26 cellular contexts compared by ENCODE assay signal in the genomic region with DNA sequence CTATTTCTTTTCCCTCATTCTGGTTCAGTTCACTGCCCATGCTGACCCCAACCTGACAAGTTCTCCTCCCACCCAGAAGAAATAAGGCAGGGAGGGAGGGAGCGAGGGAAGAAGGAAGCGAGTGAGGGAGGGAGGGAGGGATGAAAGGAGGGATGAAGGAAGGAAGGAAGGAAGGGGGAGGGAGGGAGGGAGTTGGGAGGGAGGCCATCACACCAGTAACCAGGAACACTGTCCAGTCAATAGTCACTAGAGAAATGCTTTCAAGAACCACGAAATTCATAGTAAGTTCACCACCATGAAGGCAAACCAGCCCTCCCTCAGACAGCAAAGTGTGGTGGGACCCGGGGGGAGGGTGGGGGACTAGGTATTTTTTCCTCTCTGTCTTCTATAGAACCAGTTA.
"Had no signal": no experiment of that assay in that cellular context is flagged by ENCODE, and none has a peak within 500 bp of the region (broad histone marks: within the 10 kb centered on the region; RNA-seq: fewer than 3 reads in every experiment).

No MANE protein-coding gene starts in this region.

- H3K4me3 ChIP-seq: adrenal gland, ascending aorta, body of pancreas, breast epithelium, cardiac muscle cell had no signal

- H3K36me3 ChIP-seq: adrenal gland, ascending aorta, brain microvascular endothelial cell, breast epithelium, cardiac muscle cell had no signal

- DNase-seq: activated effector memory CD4-positive, alpha-beta T cell treated with Interleukin-2 at 50 U/mL for 16 hours; activated gamma-delta T cell; activated gamma-delta T cell treated with Interleukin-2 at 50 U/mL for 16 hours; activated naive CD4-positive, alpha-beta T cell; activated naive CD4-positive, alpha-beta T cell treated with anti-CD3 and anti-CD28 coated beads for 36 hours; activated naive CD4-positive, alpha-beta T cell treated with anti-CD3 and anti-CD28 coated beads, Interleukin-2, amount 10 ng/mL, durations not matched to agents 7 days and 5 days; activated naive CD4-positive, alpha-beta T cell treated with anti-CD3 and anti-CD28 coated beads, Interleukin-2, amount 50 U/mL, for 16 hours; activated naive CD4-positive, alpha-beta T cell treated with Interleukin-2 at 50 U/mL for 16 hours; activated naive CD8-positive, alpha-beta T cell treated with anti-CD3 and anti-CD28 coated beads for 36 hours; activated naive CD8-positive, alpha-beta T cell treated with anti-CD3 and anti-CD28 coated beads, Interleukin-2, amount 10 ng/mL, durations not matched to agents 7 days and 5 days; activated naive CD8-positive, alpha-beta T cell treated with anti-CD3 and anti-CD28 coated beads, Interleukin-2, amount 50 U/mL, for 24 hours; activated T-cell treated with anti-CD3 and anti-CD28 coated beads, Interleukin-2, amount 50 U/mL, for 4 hours; activated T-cell treated with anti-CD3 and anti-CD28 coated beads, Interleukin-2, amount 50 U/mL, for 48 hours; activated T-cell treated with anti-CD3 and anti-CD28 coated beads, Interleukin-2, amount 50 U/mL, for 72 hours; adrenal gland; amniotic stem cell; amygdala; anterior cingulate cortex; body of pancreas; brain microvascular endothelial cell; caudate nucleus; central memory CD4-positive, alpha-beta T cell; cerebellar nuclear complex had no signal

- H3K27me3 ChIP-seq: adrenal gland, ascending aorta, brain microvascular endothelial cell, breast epithelium, cardiac muscle cell had no signal

- H3K4me1 ChIP-seq: adrenal gland, ascending aorta, body of pancreas, breast epithelium had no signal

- H3K9me3 ChIP-seq: adrenal gland, ascending aorta, body of pancreas, breast epithelium had no signal

- H3K27ac ChIP-seq: adrenal gland, ascending aorta, body of pancreas, brain microvascular endothelial cell, breast epithelium, cardiac muscle cell had no signal
